ENCODE assay signal across 9 cellular contexts in the genomic region with DNA sequence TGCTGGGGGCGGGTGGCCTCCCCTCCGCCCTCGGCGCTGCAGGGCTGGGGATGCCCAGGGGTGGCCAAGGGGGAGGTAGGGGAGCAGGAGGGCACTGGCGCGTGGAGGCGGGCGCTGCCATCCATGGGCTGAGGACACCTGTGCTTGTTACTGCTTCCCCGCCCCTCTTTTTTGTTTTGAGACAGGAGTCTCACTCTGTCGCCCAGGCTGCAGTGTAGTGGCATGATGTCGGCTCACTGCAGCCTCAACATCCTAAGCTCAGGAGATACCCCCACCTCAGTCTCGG. TPM values are rescaled to one million over a fixed set of nuclear protein-coding genes. Genes with fewer than 3 reads are reported as not detected.
DNase-seq lines count a peak whose midpoint lies in the region; ATAC-seq, FAIRE-seq and TF ChIP-seq lines count a peak whose summit lies in the region.
"Had no signal": no experiment of that assay in that cellular context is flagged by ENCODE, and none has a peak within 500 bp of the region (broad histone marks: within the 10 kb centered on the region; RNA-seq: fewer than 3 reads in every experiment).

No MANE protein-coding gene starts in this region.

- no peak for TF ChIP-seq POLR2A in K562 (conservative IDR thresholded peaks at IDR 0.05)

- FAIRE-seq in K562 (lab: Jason Lieb, UNC): no peak

- no peak overlapping the region for H3K27ac ChIP-seq in K562 (ENCODE audit: extremely low read depth, low read depth, low read length)

- DNase-seq in NCI-H2171 treated with DMSO at 0.1 percent for 48 hours (lab: John Stamatoyannopoulos, UW): peak; percentile 66
- no peak for DNase-seq in NCI-H2171 (lab: John Stamatoyannopoulos, UW)
- DNase-seq in K562 (ENCODE audit: extremely low read depth in 1 of 4, low spot score in 3 of 4): no peak
- no peak for DNase-seq in mesothelial cell of epicardium (ENCODE audit: low spot score in 2 of 2, unreplicated experiment in 2 of 2)
- DNase-seq in islet precursor cell: no peak
- no peak for DNase-seq in effector CD8-positive, alpha-beta T cell (lab: John Stamatoyannopoulos, UW)

- no peak for TF ChIP-seq RAD21 in K562 (CRISPR knock-in tag; conservative IDR thresholded peaks at IDR 0.05 in 1 of 2, IDR thresholded peaks at IDR 0.05 in 1 of 2)

- no TSS peak for BruUV-seq in K562 (replicated peaks; lab: Mats Ljungman, UMichigan)

- in situ Hi-C loops in K562 (cut with MboI): no loop called here

- H3K27me3 ChIP-seq in K562 (ENCODE audit: control insufficient read depth in 2 of 2, insufficient read depth in 2 of 2, low read length in 2 of 2): no peaks in the 10 kb centered on the region

- peak overlapping the region; percentile 80 for H2AFZ ChIP-seq in K562 (ENCODE audit: low read depth, low read length)

- H3K9ac ChIP-seq in K562 (ENCODE audit: insufficient read depth in 1 of 2, low read depth in 2 of 2, low read length in 2 of 2): peak overlapping the region in 1 of 2 experiments; percentile 84; a peak in 2 of 4 replicates

- H3K9me1 ChIP-seq in K562 (ENCODE audit: control insufficient read depth, insufficient read depth, low read length): no peaks in the 10 kb centered on the region

- H3K9me3 ChIP-seq in K562 (replicated peaks; ENCODE audit: control insufficient read depth, insufficient read depth, low read depth, low read length): no peaks in the 10 kb centered on the region

- peak; percentile 24 for ATAC-seq in HG03460 (IDR thresholded peaks at IDR 0.05; ENCODE audit: unreplicated experiment)
- no peak for ATAC-seq in K562
- ATAC-seq in HG02870 (IDR thresholded peaks at IDR 0.05; ENCODE audit: unreplicated experiment): no peak

- H3K4me1 Mint-ChIP-seq in mesothelial cell of epicardium: peaks cover 2% of the 10 kb centered on the region

- CTCF ChIA-PET in K562 (lab: Yijun Ruan, JAX; ENCODE audit: low intra/inter-chr PET ratio): interaction anchor here (0.6 kb wide), 1 partner anchor 95 kb away, joined by 3 read pairs; no protein-coding TSS in a partner anchor

- peaks cover 20% of the 10 kb centered on the region; the same call in 2 of the 3 replicates for H3K36me3 ChIP-seq in K562 (ENCODE audit: control insufficient read depth, insufficient read depth, low read length)

- H3K9me3 Mint-ChIP-seq in mesothelial cell of epicardium: no peaks in the 10 kb centered on the region

- TF ChIP-seq CTCF in K562 (IDR thresholded peaks at IDR 0.05 in 2 of 3, conservative IDR thresholded peaks at IDR 0.05 in 1 of 3; ENCODE audit: insufficient read depth in 2 of 3, low read depth in 1 of 3, low read length in 3 of 3) (no peak), mesothelial cell of epicardium (IDR thresholded peaks at IDR 0.05; ENCODE audit: unreplicated experiment) (no peak)

- H3K4me1 ChIP-seq in K562 (replicated peaks in 1 of 2; ENCODE audit: control insufficient read depth in 2 of 2, insufficient read depth in 2 of 2, low read length in 2 of 2): peaks cover 15 to 45% of the 10 kb centered on the region in 2 experiments

- H3K79me2 ChIP-seq in K562 (ENCODE audit: control insufficient read depth, insufficient read depth, low read length): peaks cover 37% of the 10 kb centered on the region

- peak overlapping the region; percentile 53; the same call in 1 of the 2 replicates for H3K4me2 ChIP-seq in K562 (ENCODE audit: insufficient read depth, low read length)

- H3K4me3 ChIP-seq in K562: peak overlapping the region; percentile 64

- H3K4me3 Mint-ChIP-seq in mesothelial cell of epicardium: peak overlapping the region; percentile 59

- intact Hi-C loops in K562 (cut with micrococcal nuclease): no loop called here

- no peak overlapping the region for H3K27ac Mint-ChIP-seq in mesothelial cell of epicardium

- no peaks in the 10 kb centered on the region for H4K20me1 ChIP-seq in K562 (replicated peaks; ENCODE audit: control insufficient read depth, insufficient read depth, low read length)

- TF ChIP-seq EP300 in K562 (IDR thresholded peaks at IDR 0.05; ENCODE audit: low read length): no peak

- H3K36me3 Mint-ChIP-seq in mesothelial cell of epicardium: no peaks in the 10 kb centered on the region

- peaks cover 2% of the 10 kb centered on the region for H3K27me3 Mint-ChIP-seq in mesothelial cell of epicardium (ENCODE audit: low read depth)

- POLR2A ChIA-PET in K562 (lab: Yijun Ruan, JAX): no interaction called here

- WGBS in K562 (ENCODE audit: insufficient coverage, low coverage, missing lambda C conversion rate): 54% methylated on average over 5 of the region's 12 CpGs

TF ChIP-seq in K562, 482 proteins besides CTCF, POLR2A, EP300 and RAD21 (continues in another document):
- TF ChIP-seq, protein P1, sequence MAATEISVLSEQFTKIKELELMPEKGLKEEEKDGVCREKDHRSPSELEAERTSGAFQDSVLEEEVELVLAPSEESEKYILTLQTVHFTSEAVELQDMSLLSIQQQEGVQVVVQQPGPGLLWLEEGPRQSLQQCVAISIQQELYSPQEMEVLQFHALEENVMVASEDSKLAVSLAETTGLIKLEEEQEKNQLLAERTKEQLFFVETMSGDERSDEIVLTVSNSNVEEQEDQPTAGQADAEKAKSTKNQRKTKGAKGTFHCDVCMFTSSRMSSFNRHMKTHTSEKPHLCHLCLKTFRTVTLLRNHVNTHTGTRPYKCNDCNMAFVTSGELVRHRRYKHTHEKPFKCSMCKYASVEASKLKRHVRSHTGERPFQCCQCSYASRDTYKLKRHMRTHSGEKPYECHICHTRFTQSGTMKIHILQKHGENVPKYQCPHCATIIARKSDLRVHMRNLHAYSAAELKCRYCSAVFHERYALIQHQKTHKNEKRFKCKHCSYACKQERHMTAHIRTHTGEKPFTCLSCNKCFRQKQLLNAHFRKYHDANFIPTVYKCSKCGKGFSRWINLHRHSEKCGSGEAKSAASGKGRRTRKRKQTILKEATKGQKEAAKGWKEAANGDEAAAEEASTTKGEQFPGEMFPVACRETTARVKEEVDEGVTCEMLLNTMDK (IDR thresholded peaks at IDR 0.05; ENCODE audit: borderline replicate concordance, insufficient read depth, low read depth, low read length, poor library complexity, severe bottlenecking): peak; percentile 32

RNA-seq across cellular contexts. Expression of a gene that starts 0.7 kb away (rescaled TPM):
- total RNA-seq in K562 (2011; cell fraction: chromatin; rRNA removed; ENCODE audit: low replicate concordance): 196 and 689 TPM in 2 replicates
- total RNA-seq in K562 (2011; cell fraction: nucleolus; rRNA removed): 626 and 786 TPM in 2 replicates
- 287 and 362 TPM in 2 replicates for total RNA-seq in K562 (2011; cell fraction: nucleoplasm; rRNA removed)
- total RNA-seq in K562 (2014; rRNA removed): 92.7 and 125 TPM in 2 replicates
- total RNA-seq in K562 (2014; rRNA removed; fragmentation: Illumina TruSeq; extraction: Trizol): 18.6 and 32.4 TPM in 2 replicates
- 55.1 and 55.3 TPM in 2 replicates for total RNA-seq in K562 (2015; rRNA removed; fragmentation: Illumina TruSeq; extraction: Trizol)
- total RNA-seq in K562 (2021): 105 and 106 TPM in 2 replicates
- 148 and 226 TPM in 2 replicates for polyA plus RNA-seq in K562 (2011; rRNA removed)
- polyA plus RNA-seq in K562 (2011; cell fraction: cytosol; rRNA removed): 155 and 315 TPM in 2 replicates
- 2,057 and 2,412 TPM in 2 replicates for polyA plus RNA-seq in K562 (2011; cell fraction: nucleus; rRNA removed)
- 65.8 and 82.0 TPM in 2 replicates for polyA plus RNA-seq in K562 (2012)
- polyA plus RNA-seq in K562 (2014; fragmentation: Illumina TruSeq; extraction: Trizol): 92.0 and 101 TPM in 2 replicates
- 1 to 10 TPM in 1 of 2 experiments, under 1 TPM in 1; 0.97 to 3.3 TPM for polyA plus RNA-seq in K562 (2014; fragmentation: Nextera tagmentation; extraction: Ambion mirVana)
- 133 and 139 TPM in 2 replicates for polyA plus RNA-seq in K562 (2014; rRNA removed)
- polyA minus RNA-seq in K562 (2011; rRNA and poly(A)+ RNA removed): 33.8 and 64.4 TPM in 2 replicates
- polyA minus RNA-seq in K562 (2011; cell fraction: cytosol; rRNA and poly(A)+ RNA removed): 109 and 120 TPM in 2 replicates
- 200 TPM in 2 replicates for polyA minus RNA-seq in K562 (2011; cell fraction: nucleus; rRNA and poly(A)+ RNA removed)
- 6.1 to 8.9 TPM (median 8.0 TPM) in 3 replicates for total RNA-seq in mesothelial cell of epicardium

RNA-seq across cellular contexts. Expression of a gene that starts 25.3 kb away (rescaled TPM):
- total RNA-seq in K562 (2011; cell fraction: chromatin; rRNA removed; ENCODE audit: low replicate concordance): 21.2 and 46.4 TPM in 2 replicates
- total RNA-seq in K562 (2011; cell fraction: nucleolus; rRNA removed): 27.3 and 33.0 TPM in 2 replicates
- total RNA-seq in K562 (2011; cell fraction: nucleoplasm; rRNA removed): 19.3 and 24.0 TPM in 2 replicates
- total RNA-seq in K562 (2014; rRNA removed) (17.6 and 19.8 TPM in 2 replicates), K562 (2014; rRNA removed; fragmentation: Illumina TruSeq; extraction: Trizol) (2.0 and 3.7 TPM in 2 replicates), K562 (2015; rRNA removed; fragmentation: Illumina TruSeq; extraction: Trizol) (8.9 and 10.3 TPM in 2 replicates), K562 (2021) (42.6 and 46.2 TPM in 2 replicates), mesothelial cell of epicardium (10.6 to 12.0 TPM (median 11.9 TPM) in 3 replicates)
- polyA plus RNA-seq in K562 (2011; rRNA removed) (15.5 and 17.7 TPM in 2 replicates), K562 (2014; fragmentation: Illumina TruSeq; extraction: Trizol) (25.1 and 31.8 TPM in 2 replicates), K562 (2014; fragmentation: Nextera tagmentation; extraction: Ambion mirVana) (under 1 TPM; 0.15 to 0.25 TPM), K562 (2014; rRNA removed) (28.2 and 29.7 TPM in 2 replicates)
- polyA plus RNA-seq in K562 (2011; cell fraction: cytosol; rRNA removed): 18.3 and 41.7 TPM in 2 replicates
- polyA plus RNA-seq in K562 (2011; cell fraction: nucleus; rRNA removed): 25.8 and 42.6 TPM in 2 replicates
- polyA plus RNA-seq in K562 (2012): 15.9 and 29.1 TPM in 2 replicates
- polyA minus RNA-seq in K562 (2011; rRNA and poly(A)+ RNA removed): 6.1 and 11.2 TPM in 2 replicates
- 22.8 and 26.0 TPM in 2 replicates for polyA minus RNA-seq in K562 (2011; cell fraction: cytosol; rRNA and poly(A)+ RNA removed)
- polyA minus RNA-seq in K562 (2011; cell fraction: nucleus; rRNA and poly(A)+ RNA removed): 13.3 and 13.9 TPM in 2 replicates

RNA-seq across cellular contexts. Expression of a gene that starts 58.1 kb away (rescaled TPM):
- total RNA-seq in K562 (2011; cell fraction: chromatin; rRNA removed; ENCODE audit: low replicate concordance): 4.5 and 6.1 TPM in 2 replicates
- total RNA-seq in K562 (2011; cell fraction: nucleolus; rRNA removed): 4.7 and 5.5 TPM in 2 replicates
- total RNA-seq in K562 (2011; cell fraction: nucleoplasm; rRNA removed): 4.4 and 5.5 TPM in 2 replicates
- 0.36 and 0.61 TPM in 2 replicates for total RNA-seq in K562 (2014; rRNA removed)
- 0.35 and 0.40 TPM in 2 replicates for total RNA-seq in K562 (2014; rRNA removed; fragmentation: Illumina TruSeq; extraction: Trizol)
- total RNA-seq in K562 (2015; rRNA removed; fragmentation: Illumina TruSeq; extraction: Trizol): 0.07 and 0.11 TPM in 2 replicates
- 0.85 and 1.0 TPM in 2 replicates for total RNA-seq in K562 (2021)
- 0.22 and 0.49 TPM in 2 replicates for polyA plus RNA-seq in K562 (2011; rRNA removed)
- 0.15 and 0.35 TPM in 2 replicates for polyA plus RNA-seq in K562 (2011; cell fraction: cytosol; rRNA removed)
- 1.4 and 1.9 TPM in 2 replicates for polyA plus RNA-seq in K562 (2011; cell fraction: nucleus; rRNA removed)
- polyA plus RNA-seq in K562 (2012): 1.0 and 15.0 TPM in 2 replicates
- polyA plus RNA-seq in K562 (2014; fragmentation: Illumina TruSeq; extraction: Trizol): 0.73 and 0.86 TPM in 2 replicates
- polyA plus RNA-seq in K562 (2014; fragmentation: Nextera tagmentation; extraction: Ambion mirVana): under 1 TPM; 0.27 to 0.62 TPM
- 1.3 TPM in 2 replicates for polyA plus RNA-seq in K562 (2014; rRNA removed)
- polyA minus RNA-seq in K562 (2011; rRNA and poly(A)+ RNA removed): 0.28 and 0.66 TPM in 2 replicates
- polyA minus RNA-seq in K562 (2011; cell fraction: cytosol; rRNA and poly(A)+ RNA removed): not detected in 2 replicates
- polyA minus RNA-seq in K562 (2011; cell fraction: nucleus; rRNA and poly(A)+ RNA removed): 0.67 and 2.3 TPM in 2 replicates
- total RNA-seq in mesothelial cell of epicardium: 0.64 to 1.1 TPM (median 0.90 TPM) in 3 replicates
- total RNA-seq: Daoy had no signal
